Comparison of ENCODE assay signal across 10 cellular contexts in the genomic region with DNA sequence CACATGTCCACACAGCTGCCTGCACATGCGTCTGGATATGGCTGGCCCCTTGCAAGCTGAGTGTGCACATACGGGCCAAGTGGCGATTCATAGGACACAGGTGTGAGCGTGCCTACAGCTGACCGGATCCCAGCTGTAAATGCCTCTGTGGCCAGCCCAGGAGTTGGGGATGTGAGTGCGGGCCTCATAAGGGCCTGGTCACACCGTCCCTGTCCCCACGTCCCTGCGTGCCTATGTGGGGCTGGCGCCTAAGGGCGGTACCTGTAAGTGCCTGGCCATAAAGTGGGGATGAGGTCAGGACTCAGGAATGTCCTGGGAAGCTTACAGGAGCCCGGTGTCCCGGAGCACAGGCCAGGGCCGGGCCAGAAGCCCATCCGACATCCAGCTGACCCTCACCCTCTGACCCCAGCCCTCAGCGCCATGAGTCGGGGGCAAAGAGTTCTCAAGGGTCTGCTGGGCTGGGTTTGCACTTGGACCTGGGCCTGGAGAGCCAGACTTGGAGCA. TPM values are rescaled to one million over a fixed set of nuclear protein-coding genes. Genes with fewer than 3 reads are reported as not detected.
A peak's percentile ranks its signal among the peaks of the same experiment; 100 is the strongest.
DNase-seq lines count a peak whose midpoint lies in the region; ATAC-seq, FAIRE-seq and TF ChIP-seq lines count a peak whose summit lies in the region.
"Had no signal": no experiment of that assay in that cellular context is flagged by ENCODE, and none has a peak within 500 bp of the region (broad histone marks: within the 10 kb centered on the region; RNA-seq: fewer than 3 reads in every experiment).

No MANE protein-coding gene starts in this region.

- no peak overlapping the region for H3K4me2 ChIP-seq in SK-N-SH

- CTCF ChIA-PET in SK-N-SH (lab: Yijun Ruan, JAX): interaction anchor here (1.3 to 3.5 kb wide), 6 partner anchors 8 to 48 kb away, joined by 5 to 24 read pairs (median 10); no protein-coding TSS in a partner anchor

- peak overlapping the region; percentile 93 to 96 for H3K4me3 Mint-ChIP-seq in effector memory CD8-positive, alpha-beta T cell
- peak overlapping the region; percentile 26 for H3K4me3 Mint-ChIP-seq in progenitor cell of endocrine pancreas (ENCODE audit: low read depth)

- H3K4me1 Mint-ChIP-seq in effector memory CD8-positive, alpha-beta T cell (ENCODE audit: low read depth in 2 of 2): peaks cover 30 to 36% of the 10 kb centered on the region in 2 donors
- H3K4me1 Mint-ChIP-seq in progenitor cell of endocrine pancreas (ENCODE audit: low read depth): peaks cover 1% of the 10 kb centered on the region

- H3K27me3 Mint-ChIP-seq in effector memory CD8-positive, alpha-beta T cell: no peaks in the 10 kb centered on the region
- peaks cover 26% of the 10 kb centered on the region for H3K27me3 Mint-ChIP-seq in progenitor cell of endocrine pancreas

- H3K79me2 ChIP-seq in SK-N-SH (ENCODE audit: insufficient read depth): no peaks in the 10 kb centered on the region

- H3K4me1 ChIP-seq in SK-N-SH (ENCODE audit: control insufficient read depth in 1 of 2, insufficient read depth in 2 of 2, low read depth in 1 of 2, low read length in 1 of 2) (peaks cover 0 to 20% of the 10 kb centered on the region in 2 experiments; a peak in 1 of 4 replicates), NT2/D1 (ENCODE audit: insufficient read depth, insufficient read length) (peaks cover 11% of the 10 kb centered on the region)

- H2AFZ ChIP-seq in SK-N-SH (ENCODE audit: low read depth): no peak overlapping the region

- FAIRE-seq in HTR-8/SVneo (lab: Jason Lieb, UNC): no peak

- H3K9ac ChIP-seq in SK-N-SH: no peak overlapping the region
- peak overlapping the region; percentile 86 for H3K9ac ChIP-seq in NT2/D1 (ENCODE audit: insufficient read length, low read depth)

- no peak for TF ChIP-seq RAD21 in SK-N-SH (IDR thresholded peaks at IDR 0.05; ENCODE audit: low read length)

- WGBS in SK-N-SH (ENCODE audit: low lambda C conversion rate): 48% methylated on average over 9 of the region's 17 CpGs

- H3K9me2 ChIP-seq in SK-N-SH: no peaks in the 10 kb centered on the region

- no peak overlapping the region for H3K27ac ChIP-seq in SK-N-SH (ENCODE audit: low read depth in 2 of 2, low read length in 1 of 2)
- H3K27ac ChIP-seq: adrenal gland, tibial artery had no signal

- H3K4me3 ChIP-seq in SK-N-SH (ENCODE audit: low read depth in 2 of 2, low read length in 1 of 2): no peak overlapping the region
- H3K4me3 ChIP-seq in NT2/D1 (ENCODE audit: insufficient read length, low read depth): peak overlapping the region; percentile 40
- H3K4me3 ChIP-seq: adrenal gland, tibial artery had no signal

- peaks cover 8% of the 10 kb centered on the region for H3F3A ChIP-seq in SK-N-SH (replicated peaks; ENCODE audit: insufficient read depth)

- no peak for TF ChIP-seq CTCF in SK-N-SH (IDR thresholded peaks at IDR 0.05)
- TF ChIP-seq CTCF in progenitor cell of endocrine pancreas (IDR thresholded peaks at IDR 0.05; ENCODE audit: unreplicated experiment): no peak

- no peaks in the 10 kb centered on the region for H3K9me3 Mint-ChIP-seq in effector memory CD8-positive, alpha-beta T cell
- H3K9me3 Mint-ChIP-seq in progenitor cell of endocrine pancreas (ENCODE audit: low read depth): no peaks in the 10 kb centered on the region

- no peak for TF ChIP-seq EP300 in SK-N-SH (IDR thresholded peaks at IDR 0.05; ENCODE audit: borderline replicate concordance in 1 of 2, low read depth in 1 of 2, low read length in 1 of 2)

- H3K27me3 ChIP-seq in SK-N-SH (ENCODE audit: insufficient read depth) (peaks cover 34% of the 10 kb centered on the region), NT2/D1 (ENCODE audit: insufficient read depth, insufficient read length) (peaks cover 28% of the 10 kb centered on the region)

- no peaks in the 10 kb centered on the region for H4K20me1 ChIP-seq in SK-N-SH (ENCODE audit: insufficient read depth)

- H3K9me3 ChIP-seq in SK-N-SH: no peaks in the 10 kb centered on the region
- H3K9me3 ChIP-seq in NT2/D1 (ENCODE audit: insufficient read depth, low read length): peaks cover 4% of the 10 kb centered on the region; the same call in 1 of the 2 replicates
- H3K9me3 ChIP-seq: adrenal gland, tibial artery had no signal

- DNase-seq in SK-N-SH: no peak
- DNase-seq in NT2/D1 (ENCODE audit: low read depth, low spot score): no peak
- no peak for DNase-seq in effector memory CD8-positive, alpha-beta T cell
- DNase-seq in progenitor cell of endocrine pancreas (ENCODE audit: low spot score, unreplicated experiment): no peak
- no peak for DNase-seq in HTR-8/SVneo (ENCODE audit: insufficient read length, low spot score)
- no peak for DNase-seq in DMS79 (lab: John Stamatoyannopoulos, UW)

- peak overlapping the region; percentile 35 to 96 for H3K27ac Mint-ChIP-seq in effector memory CD8-positive, alpha-beta T cell
- peak overlapping the region; percentile 24 for H3K27ac Mint-ChIP-seq in progenitor cell of endocrine pancreas

- H3K36me3 ChIP-seq in SK-N-SH (replicated peaks in 1 of 2; ENCODE audit: control insufficient read depth in 1 of 2, insufficient read depth in 2 of 2, low read length in 1 of 2) (no peaks in the 10 kb centered on the region), NT2/D1 (ENCODE audit: insufficient read depth, insufficient read length, low read length) (no peaks in the 10 kb centered on the region)
- H3K36me3 ChIP-seq: adrenal gland, tibial artery had no signal

- peak; percentile 10; the same call in 2 of the 3 replicates for ATAC-seq in SK-N-SH treated with all-trans-retinoic acid at 6 μM for 48 hours
- no peak for ATAC-seq in effector memory CD8-positive, alpha-beta T cell (replicated peaks)
- ATAC-seq in GM19023 (IDR thresholded peaks at IDR 0.05; ENCODE audit: unreplicated experiment): no peak

- POLR2A ChIA-PET in SK-N-SH (lab: Yijun Ruan, JAX): interaction anchor here (0.7 to 1.4 kb wide), 2 partner anchors 78 to 81 kb away, joined by 3 to 5 read pairs; a partner anchor contains a TSS

- peaks cover 50% of the 10 kb centered on the region for H3K36me3 Mint-ChIP-seq in effector memory CD8-positive, alpha-beta T cell (ENCODE audit: insufficient read depth)
- H3K36me3 Mint-ChIP-seq in progenitor cell of endocrine pancreas (ENCODE audit: insufficient read depth): no peaks in the 10 kb centered on the region

TF ChIP-seq in SK-N-SH treated with all-trans-retinoic acid at 6 μM for 48 hours, 23 proteins besides CTCF, POLR2A, EP300 and RAD21 (continues in another document):
- no peak for TF ChIP-seq GLIS3 (CRISPR knock-in tag; IDR thresholded peaks at IDR 0.05)
- TF ChIP-seq ISL1 (CRISPR knock-in tag; IDR thresholded peaks at IDR 0.05): no peak
- TF ChIP-seq TCF4 (CRISPR knock-in tag; IDR thresholded peaks at IDR 0.05; ENCODE audit: borderline replicate concordance): no peak
- no peak for TF ChIP-seq ZNF565 (CRISPR knock-in tag; conservative IDR thresholded peaks at IDR 0.05; ENCODE audit: low read depth)
- no peak for TF ChIP-seq CSDC2 (CRISPR knock-in tag; IDR thresholded peaks at IDR 0.05)
- TF ChIP-seq PPARA (CRISPR knock-in tag; IDR thresholded peaks at IDR 0.05; ENCODE audit: borderline replicate concordance): no peak
- TF ChIP-seq ZFP30 (CRISPR knock-in tag; IDR thresholded peaks at IDR 0.05): no peak
- TF ChIP-seq BACH2 (CRISPR knock-in tag; IDR thresholded peaks at IDR 0.05; ENCODE audit: borderline replicate concordance): no peak
- no peak for TF ChIP-seq ZFP3 (CRISPR knock-in tag; IDR thresholded peaks at IDR 0.05)

TF ChIP-seq in SK-N-SH, 30 proteins besides CTCF, POLR2A, EP300 and RAD21 (continues in another document):
- TF ChIP-seq, protein P1, sequence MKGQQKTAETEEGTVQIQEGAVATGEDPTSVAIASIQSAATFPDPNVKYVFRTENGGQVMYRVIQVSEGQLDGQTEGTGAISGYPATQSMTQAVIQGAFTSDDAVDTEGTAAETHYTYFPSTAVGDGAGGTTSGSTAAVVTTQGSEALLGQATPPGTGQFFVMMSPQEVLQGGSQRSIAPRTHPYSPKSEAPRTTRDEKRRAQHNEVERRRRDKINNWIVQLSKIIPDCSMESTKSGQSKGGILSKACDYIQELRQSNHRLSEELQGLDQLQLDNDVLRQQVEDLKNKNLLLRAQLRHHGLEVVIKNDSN (IDR thresholded peaks at IDR 0.05; ENCODE audit: borderline replicate concordance, low read depth): no peak
- TF ChIP-seq CHD2 (IDR thresholded peaks at IDR 0.05; ENCODE audit: low read length, partially characterized antibody) (no peak), GATA2 (CRISPR knock-in tag; IDR thresholded peaks at IDR 0.05) (no peak), NRF1 (IDR thresholded peaks at IDR 0.05; ENCODE audit: low read depth, low read length) (no peak), EZH2phosphoT487 (IDR thresholded peaks at IDR 0.05; ENCODE audit: borderline replicate concordance, low read depth) (no peak), FOXM1 (IDR thresholded peaks at IDR 0.05; ENCODE audit: low read depth) (no peak), RXRA (IDR thresholded peaks at IDR 0.05; ENCODE audit: borderline replicate concordance, low read depth) (no peak)
- TF ChIP-seq, protein P2, sequence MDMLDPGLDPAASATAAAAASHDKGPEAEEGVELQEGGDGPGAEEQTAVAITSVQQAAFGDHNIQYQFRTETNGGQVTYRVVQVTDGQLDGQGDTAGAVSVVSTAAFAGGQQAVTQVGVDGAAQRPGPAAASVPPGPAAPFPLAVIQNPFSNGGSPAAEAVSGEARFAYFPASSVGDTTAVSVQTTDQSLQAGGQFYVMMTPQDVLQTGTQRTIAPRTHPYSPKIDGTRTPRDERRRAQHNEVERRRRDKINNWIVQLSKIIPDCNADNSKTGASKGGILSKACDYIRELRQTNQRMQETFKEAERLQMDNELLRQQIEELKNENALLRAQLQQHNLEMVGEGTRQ (IDR thresholded peaks at IDR 0.05; ENCODE audit: borderline replicate concordance, low read depth, low read length): no peak

RNA-seq across cellular contexts. Expression of a gene that starts 1.3 kb away (rescaled TPM):
- polyA plus RNA-seq in SK-N-SH (2012; rRNA removed): 2.8 and 4.2 TPM in 2 replicates
- polyA plus RNA-seq in SK-N-SH (2012; cell fraction: cytosol; rRNA removed): 1.7 and 2.5 TPM in 2 replicates
- polyA plus RNA-seq in SK-N-SH (2012; cell fraction: nucleus; rRNA removed): 5.9 and 9.7 TPM in 2 replicates
- 6.1 and 8.1 TPM in 2 replicates for total RNA-seq in progenitor cell of endocrine pancreas

RNA-seq across cellular contexts. Expression of a gene that starts 25.8 kb away (rescaled TPM):
- polyA plus RNA-seq in SK-N-SH (2012; rRNA removed): 7.8 and 8.3 TPM in 2 replicates
- polyA plus RNA-seq in SK-N-SH (2012; cell fraction: cytosol; rRNA removed): 3.1 and 3.9 TPM in 2 replicates
- polyA plus RNA-seq in SK-N-SH (2012; cell fraction: nucleus; rRNA removed): 53.6 and 91.8 TPM in 2 replicates
- total RNA-seq in progenitor cell of endocrine pancreas: 54.6 and 57.3 TPM in 2 replicates

RNA-seq across cellular contexts. Expression of a gene that starts 29.5 kb away (rescaled TPM):
- polyA plus RNA-seq in SK-N-SH (2012; rRNA removed): 238 and 283 TPM in 2 replicates
- 143 and 208 TPM in 2 replicates for polyA plus RNA-seq in SK-N-SH (2012; cell fraction: cytosol; rRNA removed)
- polyA plus RNA-seq in SK-N-SH (2012; cell fraction: nucleus; rRNA removed): 134 and 138 TPM in 2 replicates
- total RNA-seq in progenitor cell of endocrine pancreas: 161 TPM in 2 replicates

RNA-seq across cellular contexts. Expression of a gene that starts 38.1 kb away (rescaled TPM):
- polyA plus RNA-seq in SK-N-SH (2012; rRNA removed): 566 and 925 TPM in 2 replicates
- polyA plus RNA-seq in SK-N-SH (2012; cell fraction: cytosol; rRNA removed): 591 and 700 TPM in 2 replicates
- polyA plus RNA-seq in SK-N-SH (2012; cell fraction: nucleus; rRNA removed): 511 and 671 TPM in 2 replicates
- total RNA-seq in progenitor cell of endocrine pancreas: 231 and 236 TPM in 2 replicates

RNA-seq across cellular contexts. Expression of a gene that starts 39.2 kb away (rescaled TPM):
- 152 and 279 TPM in 2 replicates for polyA plus RNA-seq in SK-N-SH (2012; rRNA removed)
- polyA plus RNA-seq in SK-N-SH (2012; cell fraction: cytosol; rRNA removed): 125 and 167 TPM in 2 replicates
- polyA plus RNA-seq in SK-N-SH (2012; cell fraction: nucleus; rRNA removed): 199 and 204 TPM in 2 replicates
- total RNA-seq in progenitor cell of endocrine pancreas: 225 and 226 TPM in 2 replicates
